Comparison of ENCODE assay signal across 16 cellular contexts in genomic region chr1:86119214-86119764, GRCh38. TPM values are rescaled to one million over a fixed set of nuclear protein-coding genes. Genes with fewer than 3 reads are reported as not detected.
"Had no signal": no experiment of that assay in that cellular context is flagged by ENCODE, and none has a peak within 500 bp of the region (broad histone marks: within the 10 kb centered on the region; RNA-seq: fewer than 3 reads in every experiment).

No MANE protein-coding gene starts in this region.

- H3K27ac ChIP-seq: brain microvascular endothelial cell, coronary artery, thyroid gland had no signal

- H3K27me3 ChIP-seq: brain microvascular endothelial cell, thyroid gland had no signal

- ATAC-seq: activated naive CD8-positive, alpha-beta T cell treated with anti-CD3 and anti-CD28 coated beads, Interleukin-2, amount 50 U/mL, for 24 hours; mucosa of descending colon had no signal

- DNase-seq: activated CD4-positive, alpha-beta T cell treated with anti-CD3 and anti-CD28 coated beads, Interleukin-2, amount 50 U/mL, for 48 hours; activated naive CD4-positive, alpha-beta T cell treated with Interleukin-2 at 50 U/mL for 16 hours; activated naive CD8-positive, alpha-beta T cell treated with anti-CD3 and anti-CD28 coated beads, Interleukin-2, amount 50 U/mL, for 24 hours; activated T-cell treated with anti-CD3 and anti-CD28 coated beads for 4 hours; aorta; brain microvascular endothelial cell; erythroblast; mesenchymal stem cell; mucosa of descending colon; naive B cell; stimulated activated CD4-positive, alpha-beta T cell treated with anti-CD3 and anti-CD28 coated beads, Interleukin-2, amount 100 ng/mL, for 24 hours; stimulated activated naive CD4-positive, alpha-beta T cell treated with Interleukin-2 at 50 U/mL for 16 hours; T1000; thyroid gland had no signal

- H3K36me3 ChIP-seq: brain microvascular endothelial cell, thyroid gland had no signal

- H3K4me3 ChIP-seq: coronary artery, mucosa of descending colon, thyroid gland had no signal

- H3K9me3 ChIP-seq: mucosa of descending colon, thyroid gland had no signal

RNA-seq across cellular contexts. Expression of gene COL24A1, which starts 37.3 kb away (rescaled TPM):
- total RNA-seq: activated T-helper 2 cell treated with anti-CD3 and anti-CD28 coated beads, Interferon-gamma antibody, Interleukin-2, Interleukin-4, amounts not matched to agents 10 μg/mL and 5 μg/mL and 100 μg/mL, durations not matched to agents 14 hours and 24 hours and 36 hours had no signal
